In the genomic region with DNA sequence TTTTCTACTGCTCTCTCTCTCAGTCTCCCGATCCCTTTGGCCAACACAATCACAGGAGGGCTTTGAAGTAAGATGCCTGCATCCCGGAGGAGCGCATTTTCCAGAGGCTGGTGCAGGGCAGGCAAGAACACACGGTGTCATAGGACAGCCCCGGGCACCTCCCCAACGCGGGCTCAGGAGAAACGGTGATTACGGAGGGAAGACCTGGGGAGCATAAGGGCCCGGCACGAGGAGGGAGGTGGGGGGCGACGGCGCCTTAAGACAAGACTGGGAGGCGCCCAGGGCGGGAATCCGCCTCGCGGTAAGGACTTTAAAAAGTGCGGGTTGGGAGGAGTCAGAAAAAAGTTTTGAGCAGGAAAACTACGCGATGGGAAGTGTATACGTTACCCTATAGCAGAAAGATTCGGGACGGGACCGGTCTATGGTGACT, we compare ENCODE assay signal across 8 cellular contexts. TPM values are rescaled to one million over a fixed set of nuclear protein-coding genes. Genes with fewer than 3 reads are reported as not detected.
DNase-seq lines count a peak whose midpoint lies in the region; ATAC-seq and TF ChIP-seq lines count a peak whose summit lies in the region.

No MANE protein-coding gene starts in this region.

- H3K9me3 Mint-ChIP-seq in activated T-helper 2 cell treated with anti-CD3 and anti-CD28 coated beads, Interferon-gamma antibody, Interleukin-2, Interleukin-4, amounts not matched to agents 10 μg/mL and 5 μg/mL and 100 μg/mL, durations not matched to agents 14 hours and 24 hours and 36 hours: peaks cover 34% of the 10 kb centered on the region

- peaks cover 22% of the 10 kb centered on the region for H3K4me1 Mint-ChIP-seq in activated T-helper 2 cell treated with anti-CD3 and anti-CD28 coated beads, Interferon-gamma antibody, Interleukin-2, Interleukin-4, amounts not matched to agents 10 μg/mL and 5 μg/mL and 100 μg/mL, durations not matched to agents 14 hours and 24 hours and 36 hours (ENCODE audit: low read depth)

- H3K27me3 ChIP-seq in cardiac muscle cell (no peaks in the 10 kb centered on the region), psoas muscle (ENCODE audit: insufficient read depth in 3 of 3, low read length in 2 of 3) (no peaks in the 10 kb centered on the region)

- H3K36me3 Mint-ChIP-seq in activated T-helper 2 cell treated with anti-CD3 and anti-CD28 coated beads, Interferon-gamma antibody, Interleukin-2, Interleukin-4, amounts not matched to agents 10 μg/mL and 5 μg/mL and 100 μg/mL, durations not matched to agents 14 hours and 24 hours and 36 hours (ENCODE audit: low read depth): peaks cover 36% of the 10 kb centered on the region

- peak overlapping the region; percentile 48 for H3K4me3 ChIP-seq in cardiac muscle cell
- peak overlapping the region; percentile 82 for H3K4me3 ChIP-seq in psoas muscle

- 0 to 1% (median 0%) methylated on average over 26 of the region's 26 CpGs for WGBS in psoas muscle, 3 donors

- peaks cover 3% of the 10 kb centered on the region for H3K4me1 ChIP-seq in cardiac muscle cell (ENCODE audit: low read depth)
- H3K4me1 ChIP-seq in psoas muscle: peaks cover 6% of the 10 kb centered on the region

- H3K27ac ChIP-seq in cardiac muscle cell: peak overlapping the region; percentile 27
- H3K27ac ChIP-seq in psoas muscle: peak overlapping the region; percentile 66

- TF ChIP-seq CTCF in cardiac muscle cell (IDR thresholded peaks at IDR 0.05; ENCODE audit: low read depth, low read length) (no peak), psoas muscle (IDR thresholded peaks at IDR 0.05) (no peak)

- intact Hi-C loops in activated T-helper 2 cell treated with anti-CD3 and anti-CD28 coated beads, Interferon-gamma antibody, Interleukin-2, Interleukin-4, amounts not matched to agents 10 μg/mL and 5 μg/mL and 100 μg/mL, durations not matched to agents 14 hours and 24 hours and 36 hours (cut with micrococcal nuclease): loop anchor here (1.0 to 10.0 kb wide), 6 partner anchors 19 to 453 kb away; partner anchors contain the start of genes ZNF160, ZNF320, ZNF611 and ZNF765
- intact Hi-C loops in psoas muscle (cut with DNase I): no loop called here

- no peaks in the 10 kb centered on the region for H3K36me3 ChIP-seq in cardiac muscle cell
- H3K36me3 ChIP-seq in psoas muscle (ENCODE audit: insufficient read depth in 1 of 2, low read depth in 1 of 2): no peaks in the 10 kb centered on the region

- peak overlapping the region; percentile 90 for H3K4me3 Mint-ChIP-seq in activated T-helper 2 cell treated with anti-CD3 and anti-CD28 coated beads, Interferon-gamma antibody, Interleukin-2, Interleukin-4, amounts not matched to agents 10 μg/mL and 5 μg/mL and 100 μg/mL, durations not matched to agents 14 hours and 24 hours and 36 hours (ENCODE audit: low read depth)

- H3K9me3 ChIP-seq in cardiac muscle cell (ENCODE audit: low read depth) (no peaks in the 10 kb centered on the region), psoas muscle (peaks cover 12% of the 10 kb centered on the region)

- no peaks in the 10 kb centered on the region for H3K27me3 Mint-ChIP-seq in activated T-helper 2 cell treated with anti-CD3 and anti-CD28 coated beads, Interferon-gamma antibody, Interleukin-2, Interleukin-4, amounts not matched to agents 10 μg/mL and 5 μg/mL and 100 μg/mL, durations not matched to agents 14 hours and 24 hours and 36 hours (ENCODE audit: low read depth)

- ATAC-seq in GM21515 (IDR thresholded peaks at IDR 0.05; ENCODE audit: unreplicated experiment) (peak; percentile 23), psoas muscle (peak; percentile 30 to 68 (median 48)), HG02610 (IDR thresholded peaks at IDR 0.05; ENCODE audit: unreplicated experiment) (no peak)

- DNase-seq in DMS114 treated with DMSO at 0.1 percent for 48 hours (lab: John Stamatoyannopoulos, UW; ENCODE audit: unreplicated experiment): peak; percentile 57
- DNase-seq in LoVo (ENCODE audit: low spot score): peak; percentile 11
- DNase-seq in activated T-helper 2 cell treated with anti-CD3 and anti-CD28 coated beads, Interferon-gamma antibody, Interleukin-2, Interleukin-4, amounts not matched to agents 10 μg/mL and 5 μg/mL and 100 μg/mL, durations not matched to agents 14 hours and 24 hours and 36 hours (ENCODE audit: low spot score): no peak
- peak; percentile 22 to 23 for DNase-seq in cardiac muscle cell (ENCODE audit: low read depth in 1 of 2, low spot score in 1 of 2)
- DNase-seq in psoas muscle: peak; percentile 42 to 54
- DNase-seq in NCI-H1930 (lab: John Stamatoyannopoulos, UW): no peak

- H3K27ac Mint-ChIP-seq in activated T-helper 2 cell treated with anti-CD3 and anti-CD28 coated beads, Interferon-gamma antibody, Interleukin-2, Interleukin-4, amounts not matched to agents 10 μg/mL and 5 μg/mL and 100 μg/mL, durations not matched to agents 14 hours and 24 hours and 36 hours: peak overlapping the region; percentile 89

RNA-seq across cellular contexts. Expression of gene ZNF888, which starts 18.7 kb away (rescaled TPM):
- 5.0 and 6.1 TPM in 2 replicates for total RNA-seq in activated T-helper 2 cell treated with anti-CD3 and anti-CD28 coated beads, Interferon-gamma antibody, Interleukin-2, Interleukin-4, amounts not matched to agents 10 μg/mL and 5 μg/mL and 100 μg/mL, durations not matched to agents 14 hours and 24 hours and 36 hours
- 1.1 and 7.3 TPM in 2 replicates for total RNA-seq in cardiac muscle cell
- polyA plus RNA-seq in cardiac muscle cell: 1.1 and 2.0 TPM in 2 replicates
- total RNA-seq in psoas muscle: under 1 TPM; 0.32 to 0.67 (median 0.48) TPM
- polyA plus RNA-seq in psoas muscle: 1 to 10 TPM in 1 of 3 donors, under 1 TPM in 2; 0.13 to 1.0 (median 0.49) TPM

RNA-seq across cellular contexts. Expression of gene ZNF816, which starts 20.7 kb away (rescaled TPM):
- 8.1 and 8.4 TPM in 2 replicates for total RNA-seq in activated T-helper 2 cell treated with anti-CD3 and anti-CD28 coated beads, Interferon-gamma antibody, Interleukin-2, Interleukin-4, amounts not matched to agents 10 μg/mL and 5 μg/mL and 100 μg/mL, durations not matched to agents 14 hours and 24 hours and 36 hours
- 11.7 TPM in 2 replicates for total RNA-seq in cardiac muscle cell
- polyA plus RNA-seq in cardiac muscle cell: 7.0 and 8.6 TPM in 2 replicates
- total RNA-seq in psoas muscle: 1 to 10 TPM; 2.4 to 2.7 (median 2.6) TPM
- polyA plus RNA-seq in psoas muscle: 1 to 10 TPM; 1.8 to 9.1 (median 3.5) TPM

RNA-seq across cellular contexts. Expression of gene ZNF320, which starts 44.5 kb away (rescaled TPM):
- 8.8 and 9.1 TPM in 2 replicates for total RNA-seq in activated T-helper 2 cell treated with anti-CD3 and anti-CD28 coated beads, Interferon-gamma antibody, Interleukin-2, Interleukin-4, amounts not matched to agents 10 μg/mL and 5 μg/mL and 100 μg/mL, durations not matched to agents 14 hours and 24 hours and 36 hours
- 55.0 and 56.3 TPM in 2 replicates for total RNA-seq in cardiac muscle cell
- polyA plus RNA-seq in cardiac muscle cell: 17.8 and 19.7 TPM in 2 replicates
- 1 to 10 TPM; 2.1 to 8.8 (median 6.8) TPM for total RNA-seq in psoas muscle
- polyA plus RNA-seq in psoas muscle: 1 to 10 TPM; 3.7 to 8.2 (median 3.7) TPM

Comparison
In these comparisons a context has a peak if more than half of its experiments do, and no peak if none do; other contexts are left out.
1. DNase-seq: peak in DMS114 treated with DMSO at 0.1 percent for 48 hours (single experiment), LoVo (single experiment), cardiac muscle cell (2 of 2) and psoas muscle (2 of 2); none in activated T-helper 2 cell treated with anti-CD3 and anti-CD28 coated beads, Interferon-gamma antibody, Interleukin-2, Interleukin-4, amounts not matched to agents 10 μg/mL and 5 μg/mL and 100 μg/mL, durations not matched to agents 14 hours and 24 hours and 36 hours (single experiment) and NCI-H1930 (0 of 2).